Comparison of ENCODE assay signal across 8 cellular contexts in the genomic region with DNA sequence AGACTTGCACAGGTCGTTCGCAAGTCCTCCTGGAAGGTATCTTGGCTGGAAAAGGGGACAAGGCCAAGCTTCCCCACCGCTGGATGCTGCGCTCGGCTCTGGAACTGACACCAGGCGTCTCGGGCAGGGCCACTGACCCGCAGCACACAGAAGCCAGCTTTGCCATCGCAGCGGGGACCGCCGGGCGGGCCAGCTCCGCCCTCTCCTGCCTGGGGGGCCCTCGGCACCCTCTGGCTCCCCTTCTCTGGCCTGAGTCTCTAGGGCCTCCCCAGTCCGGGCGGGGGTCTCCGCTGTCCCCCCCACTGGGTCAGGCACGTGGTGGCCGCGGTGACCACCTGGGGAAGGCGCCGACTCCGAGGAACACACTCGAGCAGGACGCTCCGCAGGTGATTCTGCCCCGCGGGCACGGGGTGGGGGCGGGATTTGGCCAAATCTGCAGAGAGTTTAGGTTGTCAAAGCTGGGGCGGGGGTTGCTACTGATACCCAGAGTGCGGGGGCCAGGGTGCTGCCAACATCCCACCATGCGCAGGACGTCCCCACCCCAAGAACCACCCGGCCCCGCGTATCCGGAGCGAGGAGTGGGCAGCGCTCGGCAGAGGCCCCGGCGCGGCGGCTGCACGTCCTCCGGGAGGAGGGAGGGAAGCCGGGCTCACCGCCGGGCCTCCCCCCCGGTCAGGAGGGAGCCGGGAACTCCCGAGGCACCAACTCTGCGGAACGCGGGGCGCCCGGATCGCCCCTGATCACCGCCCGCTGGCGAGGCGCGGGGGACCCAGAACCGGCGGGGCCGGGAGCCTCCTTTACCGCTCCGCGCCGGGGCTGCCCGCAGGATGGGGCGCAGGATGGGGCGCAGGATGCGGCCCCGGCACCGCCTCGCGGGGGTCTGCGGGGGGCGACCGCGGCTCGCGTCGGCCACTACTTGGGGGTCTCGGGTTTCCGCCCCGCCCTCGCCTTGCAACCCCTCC.
A peak's percentile ranks its signal among the peaks of the same experiment; 100 is the strongest.
DNase-seq lines count a peak whose midpoint lies in the region; ATAC-seq, FAIRE-seq and TF ChIP-seq lines count a peak whose summit lies in the region.

No MANE protein-coding gene starts in this region.

- H3K79me2 ChIP-seq in DND-41 (ENCODE audit: insufficient read depth, low read length) (no peaks in the 10 kb centered on the region), MM.1S (ENCODE audit: low read length) (peaks cover 16% of the 10 kb centered on the region; the same call in 1 of the 2 replicates)

- DNase-seq in DND-41, result no peak
- no peak for DNase-seq in MM.1S
- DNase-seq in coronary artery (ENCODE audit: low spot score), result no peak
- no peak for DNase-seq in globus pallidus (ENCODE audit: low spot score)
- DNase-seq in NCI-H2171 treated with DMSO at 0.1 percent for 48 hours (lab: John Stamatoyannopoulos, UW), result no peak
- no peak for DNase-seq in GM19240 (ENCODE audit: insufficient read length, low spot score)
- no peak for DNase-seq in RCC 7860 (ENCODE audit: low spot score)

- H3K4me3 ChIP-seq in DND-41 (ENCODE audit: low read depth in 1 of 2, low read length in 2 of 2), result no peak overlapping the region
- H3K4me3 ChIP-seq in MM.1S (ENCODE audit: low read length), result peak overlapping the region; percentile 20; the same call in 1 of the 2 replicates
- H3K4me3 ChIP-seq in coronary artery, result peak overlapping the region; percentile 83
- no peak overlapping the region for H3K4me3 ChIP-seq in mucosa of stomach (ENCODE audit: low read length)

- H3K27me3 ChIP-seq in DND-41 (ENCODE audit: insufficient read depth, low read length, poor library complexity) (peaks cover 25% of the 10 kb centered on the region), MM.1S (replicated peaks; ENCODE audit: insufficient read depth, low read length) (peaks cover 78% of the 10 kb centered on the region), mucosa of stomach (ENCODE audit: control insufficient read depth, insufficient read depth, low read length) (peaks cover 19% of the 10 kb centered on the region)

- H2AFZ ChIP-seq in DND-41 (ENCODE audit: low read depth, low read length), result no peak overlapping the region
- no peak overlapping the region for H2AFZ ChIP-seq in MM.1S (ENCODE audit: low read length)

- TF ChIP-seq CTCF in DND-41 (IDR thresholded peaks at IDR 0.05; ENCODE audit: borderline replicate concordance, extremely low read depth, low read length, poor library complexity, severe bottlenecking) (no peak), MM.1S (IDR thresholded peaks at IDR 0.05; ENCODE audit: low read length) (no peak), coronary artery (IDR thresholded peaks at IDR 0.05) (no peak)

- H3K9ac ChIP-seq in DND-41 (ENCODE audit: low read depth, low read length) (no peak overlapping the region), MM.1S (ENCODE audit: low read length) (no peak overlapping the region), mucosa of stomach (ENCODE audit: low read length) (peak overlapping the region; percentile 53)

- peak overlapping the region; percentile 31 for H3K4me2 ChIP-seq in DND-41 (ENCODE audit: insufficient read depth, low read length)
- peak overlapping the region; percentile 77 for H3K4me2 ChIP-seq in MM.1S (ENCODE audit: low read depth, low read length)

- H3K4me1 ChIP-seq in DND-41 (ENCODE audit: insufficient read depth, low read length), result no peaks in the 10 kb centered on the region
- no peaks in the 10 kb centered on the region for H3K4me1 ChIP-seq in MM.1S (ENCODE audit: low read length)
- peaks cover 39% of the 10 kb centered on the region for H3K4me1 ChIP-seq in mucosa of stomach (ENCODE audit: control insufficient read depth, insufficient read depth, low read length)

- no peak for ATAC-seq in DND-41 (ENCODE audit: insufficient read depth, low read depth)

- H3K36me3 ChIP-seq in DND-41 (ENCODE audit: insufficient read depth, low read length) (no peaks in the 10 kb centered on the region), MM.1S (replicated peaks; ENCODE audit: insufficient read depth, low read length) (no peaks in the 10 kb centered on the region), mucosa of stomach (ENCODE audit: control insufficient read depth, insufficient read depth, low read length) (no peaks in the 10 kb centered on the region)

- H3K9me3 ChIP-seq in DND-41 (ENCODE audit: insufficient read depth, low read length, severe bottlenecking), result no peaks in the 10 kb centered on the region
- no peaks in the 10 kb centered on the region for H3K9me3 ChIP-seq in MM.1S (replicated peaks; ENCODE audit: insufficient read depth, low read length)
- H3K9me3 ChIP-seq in mucosa of stomach (ENCODE audit: control insufficient read depth, low read length), result no peaks in the 10 kb centered on the region

- H3F3A ChIP-seq in MM.1S (ENCODE audit: insufficient read depth, low read length), result no peaks in the 10 kb centered on the region

- H4K20me1 ChIP-seq in DND-41 (ENCODE audit: insufficient read depth, low read length), result 0 out of 2 replicates have a peak, but pooled peaks cover 9% of the 10 kb centered on the region
- no peaks in the 10 kb centered on the region for H4K20me1 ChIP-seq in MM.1S (ENCODE audit: insufficient read depth, low read length)

- H3K9me2 ChIP-seq in MM.1S (replicated peaks; ENCODE audit: insufficient read depth, low read length), result no peaks in the 10 kb centered on the region

- no peak overlapping the region for H3K27ac ChIP-seq in DND-41 (ENCODE audit: low read length)
- H3K27ac ChIP-seq in MM.1S (ENCODE audit: low read length), result no peak overlapping the region
- H3K27ac ChIP-seq in coronary artery, result peak overlapping the region; percentile 83 to 94

- no peak for FAIRE-seq in RCC 7860 (lab: Jason Lieb, UNC)

Comparison
In these comparisons a context has a peak if more than half of its experiments do, and no peak if none do; other contexts are left out.
1. H3K27ac ChIP-seq: peak in coronary artery (2 of 2); none in DND-41 (single experiment) and MM.1S (single experiment).
2. H3K4me3 ChIP-seq: peak in MM.1S (single experiment) and coronary artery (single experiment); none in DND-41 (0 of 2) and mucosa of stomach (single experiment).